Comparison of ENCODE assay signal across 8 cellular contexts in genomic region chr5:34929150-34929719, GRCh38. TPM values are rescaled to one million over a fixed set of nuclear protein-coding genes. Genes with fewer than 3 reads are reported as not detected.
A peak's percentile ranks its signal among the peaks of the same experiment; 100 is the strongest.
DNase-seq lines count a peak whose midpoint lies in the region; ATAC-seq, FAIRE-seq and TF ChIP-seq lines count a peak whose summit lies in the region.

Gene DNAJC21 (plus strand): TSS chr5:34929559. CDS start chr5:34929820, 261 bp downstream.

- DNase-seq in GM18507 (ENCODE audit: extremely low spot score, insufficient read length, low read depth), result peak; percentile 91
- DNase-seq in NCI-H2029 treated with DMSO at 0.1 percent for 48 hours (lab: John Stamatoyannopoulos, UW), result peak; percentile 90
- peak; percentile 94 for DNase-seq in T-helper 22 cell (ENCODE audit: low read depth)
- DNase-seq in ascending aorta (ENCODE audit: low spot score in 2 of 2), result peak; percentile 92 to 99
- DNase-seq in right atrium auricular region (ENCODE audit: low spot score), result peak; percentile 95
- peak; percentile 84 for DNase-seq in pulmonary artery endothelial cell (ENCODE audit: low read depth, low spot score)
- peak; percentile 100 for DNase-seq in urothelium cell line (ENCODE audit: low spot score)

- H3K4me1 ChIP-seq in ascending aorta (peaks cover 0 to 15% of the 10 kb centered on the region in 2 donors), right atrium auricular region (peaks cover 0 to 22% of the 10 kb centered on the region in 2 donors)

- peak; percentile 90 for ATAC-seq in HG03025 (IDR thresholded peaks at IDR 0.05; ENCODE audit: low FRiP score, unreplicated experiment)

- H3K36me3 ChIP-seq in ascending aorta, result peaks cover 17 to 20% of the 10 kb centered on the region in 2 donors
- H3K36me3 ChIP-seq in right atrium auricular region, result peaks cover 19% of the 10 kb centered on the region

- H3K27me3 ChIP-seq in ascending aorta (no peaks in the 10 kb centered on the region), right atrium auricular region (no peaks in the 10 kb centered on the region)

- no peaks in the 10 kb centered on the region for H3K9me3 ChIP-seq in ascending aorta
- no peaks in the 10 kb centered on the region for H3K9me3 ChIP-seq in right atrium auricular region

- no peak for TF ChIP-seq CTCF in ascending aorta (IDR thresholded peaks at IDR 0.05)
- TF ChIP-seq CTCF in right atrium auricular region (IDR thresholded peaks at IDR 0.05), result no peak

- H3K4me3 ChIP-seq in ascending aorta (peak within 1 kb of the TSS; percentile 64 to 72), right atrium auricular region (peak within 1 kb of the TSS; percentile 86 to 92)

- H3K27ac ChIP-seq in ascending aorta, result peak within 1 kb of the TSS; percentile 87 to 98
- peak within 1 kb of the TSS; percentile 96 to 99 for H3K27ac ChIP-seq in right atrium auricular region

- FAIRE-seq in GM18507 (lab: Jason Lieb, UNC) (peak; percentile 97), urothelium cell line (lab: Jason Lieb, UNC) (peak; percentile 97)

- intact Hi-C loops in ascending aorta (cut with DNase I), result loop anchor here (1.0 to 5.0 kb wide), 3 partner anchors 14 to 1948 kb away; partner anchors contain the start of genes BRIX1, NIPBL, RAD1 and TARS1

RNA-seq across cellular contexts. Expression of gene DNAJC21, which starts in this region (rescaled TPM):
- total RNA-seq in ascending aorta (30.5 TPM), right atrium auricular region (10 to 100 TPM; 39.1 to 50.8 TPM), pulmonary artery endothelial cell (29.9 and 53.2 TPM in 2 replicates)

Comparison
In these comparisons a context has a peak if more than half of its experiments do, and no peak if none do; other contexts are left out.
1. Peak in every context shown above with its lines: DNase-seq, ATAC-seq, H3K4me3 ChIP-seq and H3K27ac ChIP-seq.